ENCODE assay signal across 9 cellular contexts in genomic region chr2:201882353-201883095, GRCh38.
DNase-seq lines count a peak whose midpoint lies in the region; ATAC-seq, FAIRE-seq and TF ChIP-seq lines count a peak whose summit lies in the region.
"Had no signal": no experiment of that assay in that cellular context is flagged by ENCODE, and none has a peak within 500 bp of the region (broad histone marks: within the 10 kb centered on the region; RNA-seq: fewer than 3 reads in every experiment).

No MANE protein-coding gene starts in this region.

- no peak overlapping the region for H4K91ac ChIP-seq in H9 (ENCODE audit: insufficient read length, low read depth, low read length)

- no peak overlapping the region for H4K8ac ChIP-seq in H9 (replicated peaks; ENCODE audit: insufficient read length, low read depth, low read length)

- H3K36me3 ChIP-seq in SJCRH30 (no peaks in the 10 kb centered on the region), left ventricle myocardium inferior (no peaks in the 10 kb centered on the region)

- H3K4me3 Mint-ChIP-seq in H9 = peak overlapping the region in 1 of 2 experiments; percentile 12; a peak in 1 of 5 replicates

- no peaks in the 10 kb centered on the region for H4K20me1 ChIP-seq in H9 (ENCODE audit: control insufficient read depth, insufficient read depth, insufficient read length)

- H3K4me1 ChIP-seq in H9 (ENCODE audit: insufficient read depth, low read length) (0 out of 2 replicates have a peak, but pooled peaks cover 3% of the 10 kb centered on the region), SJCRH30 (0 out of 2 replicates have a peak, but pooled peaks cover 3% of the 10 kb centered on the region), left ventricle myocardium inferior (peaks cover 40% of the 10 kb centered on the region)

- H3K27ac ChIP-seq in H9 (ENCODE audit: insufficient read length, low read depth, low read length) = no peak overlapping the region
- H3K27ac ChIP-seq in SJCRH30 = no peak overlapping the region
- H3K27ac ChIP-seq in left ventricle myocardium inferior (replicated peaks) = no peak overlapping the region
- H3K27ac ChIP-seq: KMS-11 had no signal

- intact Hi-C loops in left ventricle myocardium inferior (cut with micrococcal nuclease) = no loop called here

- no peak for ATAC-seq in GM19324 (IDR thresholded peaks at IDR 0.05; ENCODE audit: low FRiP score, unreplicated experiment)

- no peak overlapping the region for H3K4ac ChIP-seq in H9 (ENCODE audit: low read depth, low read length)

- H3K14ac ChIP-seq in H9 (ENCODE audit: insufficient read depth, low read length) = no peak overlapping the region

- no peak overlapping the region for H4K5ac ChIP-seq in H9 (ENCODE audit: insufficient read length, low read depth, low read length)

- peaks cover 22 to 30% of the 10 kb centered on the region in 2 experiments for H3K4me1 Mint-ChIP-seq in H9

- H3K27me3 ChIP-seq in H9 (ENCODE audit: insufficient read depth, low read length) = no peaks in the 10 kb centered on the region; the same call in 1 of the 2 replicates
- peaks cover 9% of the 10 kb centered on the region; the same call in 1 of the 2 replicates for H3K27me3 ChIP-seq in SJCRH30
- peaks cover 21% of the 10 kb centered on the region for H3K27me3 ChIP-seq in left ventricle myocardium inferior (ENCODE audit: low read depth)

- TF ChIP-seq CTCF in H9 (conservative IDR thresholded peaks at IDR 0.05) (no peak), left ventricle myocardium inferior (IDR thresholded peaks at IDR 0.05; ENCODE audit: borderline replicate concordance) (no peak)

- no peaks in the 10 kb centered on the region for H3K79me2 ChIP-seq in H9 (ENCODE audit: insufficient read depth, low read length)

- no CpG with 5 or more reads among the region's 14 CpGs for whole genome bisulfite sequencing in H9 (ENCODE audit: extremely low coverage, insufficient read length, low lambda C conversion rate)

- FAIRE-seq in frontal cortex (lab: Jason Lieb, UNC) = no peak

- H2BK15ac ChIP-seq in H9 (ENCODE audit: low read depth, low read length) = no peak overlapping the region

- 0 out of 7 replicates have a peak overlapping the region, but pooled peaks of 1 of the 3 experiments have one; percentile 31 for H3K27ac Mint-ChIP-seq in H9

- H2AFZ ChIP-seq in H9 (ENCODE audit: low read length) = no peak overlapping the region

- H3K79me1 ChIP-seq in H9 (ENCODE audit: insufficient read depth, low read depth, low read length, poor library complexity, severe bottlenecking) = no peaks in the 10 kb centered on the region

- H2BK120ac ChIP-seq in H9 (ENCODE audit: low read depth, low read length, poor library complexity, severe bottlenecking) = no peak overlapping the region

- H2BK5ac ChIP-seq in H9 (ENCODE audit: insufficient read length, low read length) = no peak overlapping the region

- peaks cover 7% of the 10 kb centered on the region for H3K27me3 Mint-ChIP-seq in H9 (ENCODE audit: low read depth)

- H3K4me3 ChIP-seq in SJCRH30 (no peak overlapping the region), left ventricle myocardium inferior (peak overlapping the region; percentile 14)

- peak overlapping the region; percentile 3 for H3K4me2 ChIP-seq in H9 (ENCODE audit: insufficient read depth, insufficient read length, low read length)
- H3K4me2 ChIP-seq: KMS-11 had no signal

- no peak overlapping the region for H3K56ac ChIP-seq in H9 (ENCODE audit: insufficient read length, low read depth, low read length)

- no peak overlapping the region for H3T11ph ChIP-seq in H9 (ENCODE audit: low read length)

- no peak overlapping the region for H2AK5ac ChIP-seq in H9 (ENCODE audit: insufficient read length, low read length)

- no peaks in the 10 kb centered on the region for H3K23me2 ChIP-seq in H9 (ENCODE audit: insufficient read length, low read depth, low read length, poor library complexity, severe bottlenecking)

- no peak overlapping the region for H3K9ac ChIP-seq in H9 (ENCODE audit: extremely low read depth, insufficient read length, low read length)
- H3K9ac ChIP-seq: KMS-11 had no signal

- no peak overlapping the region for H3K23ac ChIP-seq in H9 (ENCODE audit: insufficient read length, low read depth, low read length)

- H2BK12ac ChIP-seq in H9 (ENCODE audit: insufficient read length, low read depth, low read length) = no peak overlapping the region

- DNase-seq in Daoy (ENCODE audit: low read depth) (peak; percentile 54), H9 (peak; percentile 42), SJCRH30 (peak; percentile 28 to 46), left ventricle myocardium inferior (no peak), frontal cortex (ENCODE audit: low spot score in 2 of 2) (no peak), NK-92 (lab: John Stamatoyannopoulos, UW; ENCODE audit: unreplicated experiment) (no peak)
- no peak for DNase-seq in stimulated activated CD4-positive, alpha-beta T cell treated with anti-CD3 and anti-CD28 coated beads, Interleukin-12 subunit alpha, Interleukin-12 subunit beta, amount 100 ng/mL, for 4 hours

- H3K9me3 ChIP-seq in H9 (ENCODE audit: control insufficient read depth, low read depth, low read length) (no peaks in the 10 kb centered on the region), SJCRH30 (replicated peaks) (no peaks in the 10 kb centered on the region), left ventricle myocardium inferior (replicated peaks) (no peaks in the 10 kb centered on the region)

- H3K9me3 Mint-ChIP-seq in H9 = no peaks in the 10 kb centered on the region

- no peak overlapping the region for H2BK20ac ChIP-seq in H9 (ENCODE audit: low read depth, low read length, poor library complexity, severe bottlenecking)

- H3K36me3 Mint-ChIP-seq in H9 (ENCODE audit: insufficient read depth in 1 of 3, low read depth in 3 of 3) = no peaks in the 10 kb centered on the region

- no peak overlapping the region for H3K18ac ChIP-seq in H9 (ENCODE audit: insufficient read length, low read depth, low read length)

Comparison
In these comparisons a context has a peak if more than half of its experiments do, and no peak if none do; other contexts are left out.
1. DNase-seq: peak in Daoy (single experiment), H9 (single experiment) and SJCRH30 (2 of 2); none in left ventricle myocardium inferior (single experiment), frontal cortex (0 of 2), NK-92 (single experiment) and stimulated activated CD4-positive, alpha-beta T cell treated with anti-CD3 and anti-CD28 coated beads, Interleukin-12 subunit alpha, Interleukin-12 subunit beta, amount 100 ng/mL, for 4 hours (single experiment).